ENCODE assay signal across 25 cellular contexts in genomic region chr20:11703119-11703518, GRCh38.
DNase-seq lines count a peak whose midpoint lies in the region; ATAC-seq and TF ChIP-seq lines count a peak whose summit lies in the region.
"Had no signal": no experiment of that assay in that cellular context is flagged by ENCODE, and none has a peak within 500 bp of the region (broad histone marks: within the 10 kb centered on the region; RNA-seq: fewer than 3 reads in every experiment).

No MANE protein-coding gene starts in this region.

- no peaks in the 10 kb centered on the region for H3K27me3 ChIP-seq in trophoblast cell (ENCODE audit: insufficient read depth, low read length)
- H3K27me3 ChIP-seq in PC-3 (ENCODE audit: low read length) = peaks cover 37% of the 10 kb centered on the region
- no peaks in the 10 kb centered on the region for H3K27me3 ChIP-seq in thyroid gland
- H3K27me3 ChIP-seq: BE2C, MG63 had no signal

- no peaks in the 10 kb centered on the region for H3K9me2 ChIP-seq in PC-3 (replicated peaks; ENCODE audit: low read length)

- H3K9me3 ChIP-seq in trophoblast cell (ENCODE audit: insufficient read depth, low read depth, low read length) (no peaks in the 10 kb centered on the region), PC-3 (ENCODE audit: low read length) (no peaks in the 10 kb centered on the region), thyroid gland (no peaks in the 10 kb centered on the region)
- H3K9me3 ChIP-seq: BE2C, MG63 had no signal

- peaks cover 5% of the 10 kb centered on the region for H3K79me1 ChIP-seq in trophoblast cell (ENCODE audit: low read length)

- H3K4ac ChIP-seq in trophoblast cell (ENCODE audit: low read depth, low read length) = no peak overlapping the region

- H4K20me1 ChIP-seq in PC-3 (ENCODE audit: low read length) = no peaks in the 10 kb centered on the region

- H4K91ac ChIP-seq in trophoblast cell (ENCODE audit: low read depth, low read length) = no peak overlapping the region

- no peaks in the 10 kb centered on the region for H3K79me2 ChIP-seq in trophoblast cell (ENCODE audit: control insufficient read depth, insufficient read depth, low read length, poor library complexity)
- H3K79me2 ChIP-seq in PC-3 (ENCODE audit: low read length) = no peaks in the 10 kb centered on the region

- no peak overlapping the region for H3K18ac ChIP-seq in trophoblast cell (ENCODE audit: low read length)

- H3K36me3 ChIP-seq in trophoblast cell (ENCODE audit: control insufficient read depth in 1 of 2, insufficient read depth in 2 of 2, low read length in 2 of 2) (no peaks in the 10 kb centered on the region), PC-3 (ENCODE audit: low read depth, low read length) (no peaks in the 10 kb centered on the region), thyroid gland (no peaks in the 10 kb centered on the region)
- H3K36me3 ChIP-seq: BE2C, MG63 had no signal

- H4K12ac ChIP-seq in trophoblast cell (ENCODE audit: low read depth, low read length) = no peak overlapping the region

- H3K27ac ChIP-seq in trophoblast cell (ENCODE audit: low read depth, low read length) (no peak overlapping the region), PC-3 (ENCODE audit: low read length) (no peak overlapping the region), thyroid gland (no peak overlapping the region)
- H3K27ac ChIP-seq: RWPE1 had no signal

- H4K8ac ChIP-seq in trophoblast cell (ENCODE audit: low read depth, low read length) = no peak overlapping the region

- H3K14ac ChIP-seq in trophoblast cell (ENCODE audit: low read length) = no peak overlapping the region

- H3K9ac ChIP-seq in trophoblast cell (ENCODE audit: low read length) (no peak overlapping the region), PC-3 (ENCODE audit: low read length) (no peak overlapping the region)

- H3K4me2 ChIP-seq in trophoblast cell (ENCODE audit: low read length) (no peak overlapping the region), PC-3 (ENCODE audit: low read length) (no peak overlapping the region)

- no peaks in the 10 kb centered on the region for H3F3A ChIP-seq in PC-3 (ENCODE audit: low read length, unreplicated experiment)

- no peak for TF ChIP-seq CTCF in PC-3 (conservative IDR thresholded peaks at IDR 0.05; ENCODE audit: low read depth, low read length)
- TF ChIP-seq CTCF in thyroid gland (IDR thresholded peaks at IDR 0.05) = no peak

- H2BK120ac ChIP-seq in trophoblast cell (ENCODE audit: insufficient read depth, low read length, poor library complexity) = no peak overlapping the region

- TF ChIP-seq POLR2A in thyroid gland (IDR thresholded peaks at IDR 0.05) = no peak

- peak; percentile 22 for DNase-seq in NCI-H345 (lab: John Stamatoyannopoulos, UW)
- DNase-seq in NCI-H345 treated with DMSO at 0.1 percent for 48 hours (lab: John Stamatoyannopoulos, UW; ENCODE audit: unreplicated experiment) = no peak
- peak; percentile 99 for DNase-seq in NCI-H146 treated with DMSO at 0.1 percent for 48 hours (lab: John Stamatoyannopoulos, UW; ENCODE audit: unreplicated experiment)
- DNase-seq in NCI-H69 (lab: John Stamatoyannopoulos, UW) = peak; percentile 98
- no peak for DNase-seq in trophoblast cell
- no peak for DNase-seq in PC-3
- no peak for DNase-seq in thyroid gland
- DNase-seq: 8988T; ACHN; BE2C; CD4-positive, CD25-positive, alpha-beta regulatory T cell; DMS53; GOT3; HCEC 1CT; IMR-90; KG1; MG63; NCI-H1105 treated with DMSO at 0.1 percent for 48 hours; NCI-H187; NCI-H446 treated with DMSO at 0.1 percent for 48 hours; NCI-H526 treated with DMSO at 0.1 percent for 48 hours; SHP77 had no signal

- BruUV-seq in PC-3 (replicated peaks; lab: Mats Ljungman, UMichigan) = no TSS peak

- H3K23ac ChIP-seq in trophoblast cell (ENCODE audit: low read length) = no peak overlapping the region

- CTCF ChIA-PET in PC-3 (lab: Charles Lee) = no interaction called here

- POLR2A ChIA-PET in PC-3 (lab: Charles Lee; ENCODE audit: unreplicated experiment) = no interaction called here

- intact Hi-C loops in PC-3 (cut with micrococcal nuclease) (no loop called here), thyroid gland (cut with DNase I) (no loop called here)

- peak overlapping the region; percentile 12 for H2BK5ac ChIP-seq in trophoblast cell (ENCODE audit: low read depth, low read length, poor library complexity)

- no peak overlapping the region for H2AFZ ChIP-seq in trophoblast cell (ENCODE audit: insufficient read depth, low read length, poor library complexity)
- H2AFZ ChIP-seq in PC-3 (ENCODE audit: low read length) = no peak overlapping the region

- ATAC-seq in PC-3 = no peak
- no peak for ATAC-seq in GM19463 (IDR thresholded peaks at IDR 0.05; ENCODE audit: unreplicated experiment)
- ATAC-seq: Panc1 had no signal

- H2AK5ac ChIP-seq in trophoblast cell (ENCODE audit: low read length) = peak overlapping the region; percentile 53

- H3K4me1 ChIP-seq in trophoblast cell (ENCODE audit: control insufficient read depth in 1 of 2, insufficient read depth in 2 of 2, low read length in 2 of 2) (peaks cover 0 to 5% of the 10 kb centered on the region in 2 experiments), PC-3 (ENCODE audit: insufficient read depth, low read length) (no peaks in the 10 kb centered on the region), thyroid gland (no peaks in the 10 kb centered on the region)
- H3K4me1 ChIP-seq: BE2C had no signal

- H2BK12ac ChIP-seq in trophoblast cell (ENCODE audit: low read length) = peak overlapping the region; percentile 50

- H3K4me3 ChIP-seq in trophoblast cell (ENCODE audit: low read depth, low read length) (no peak overlapping the region), PC-3 (ENCODE audit: low read length) (no peak overlapping the region), thyroid gland (replicated peaks in 1 of 3) (no peak overlapping the region)
- H3K4me3 ChIP-seq: MG63 had no signal

Comparison
In these comparisons a context has a peak if more than half of its experiments do, and no peak if none do; other contexts are left out.
1. DNase-seq: peak in NCI-H345 (single experiment), NCI-H146 treated with DMSO at 0.1 percent for 48 hours (single experiment) and NCI-H69 (single experiment); none in NCI-H345 treated with DMSO at 0.1 percent for 48 hours (single experiment), trophoblast cell (0 of 2), PC-3 (single experiment) and thyroid gland (0 of 2).